In the genomic region with DNA sequence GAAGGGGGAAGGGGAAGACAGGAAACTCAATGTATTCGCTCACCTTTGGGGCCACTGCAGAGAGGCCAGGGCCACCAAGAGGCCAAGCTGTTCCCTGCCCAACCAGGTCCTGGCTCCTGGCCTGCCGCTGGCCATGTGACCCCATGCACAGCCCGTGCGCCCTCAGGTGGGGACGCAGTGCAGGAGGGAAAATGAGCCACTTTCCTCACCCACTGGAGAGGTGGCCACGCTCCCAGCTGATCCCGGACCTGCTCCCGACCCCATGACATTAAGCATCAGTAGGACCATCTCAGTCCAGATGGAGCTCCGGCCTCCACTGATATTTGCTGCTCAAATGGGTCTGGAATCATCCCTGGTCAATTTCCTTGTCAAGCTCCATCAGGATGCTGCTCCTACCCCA, we compare ENCODE assay signal across 26 cellular contexts.
"Had no signal": no experiment of that assay in that cellular context is flagged by ENCODE, and none has a peak within 500 bp of the region (broad histone marks: within the 10 kb centered on the region; RNA-seq: fewer than 3 reads in every experiment).

No MANE protein-coding gene starts in this region.

- H3K4me1 Mint-ChIP-seq: immature natural killer cell; mesothelial cell of epicardium; naive B cell; natural killer cell; stimulated activated effector memory CD8-positive, alpha-beta T cell treated with anti-CD3 and anti-CD28 coated beads, Interleukin-12 subunit alpha, Interleukin-12 subunit beta, amount 100 ng/mL, for 72 hours; stimulated activated naive CD8-positive, alpha-beta T cell treated with anti-CD3 and anti-CD28 coated beads, Interleukin-15, amount 100 ng/mL, for 72 hours had no signal

- H3K36me3 Mint-ChIP-seq: immature natural killer cell; mesothelial cell of epicardium; naive B cell; natural killer cell; neural progenitor cell; stimulated activated effector memory CD8-positive, alpha-beta T cell treated with anti-CD3 and anti-CD28 coated beads, Interleukin-12 subunit alpha, Interleukin-12 subunit beta, amount 100 ng/mL, for 72 hours; type B pancreatic cell had no signal

- DNase-seq: hypothalamus; immature natural killer cell; kidney; left ventricle myocardium inferior; mesendoderm; naive B cell; natural killer cell; nephron progenitor cell; retina; right cardiac atrium; small intestine; spleen; stimulated activated CD4-positive, alpha-beta T cell treated with anti-CD3 and anti-CD28 coated beads, Interleukin-4, amount 100 ng/mL, for 24 hours; stimulated activated naive CD4-positive, alpha-beta T cell; stimulated activated naive CD8-positive, alpha-beta T cell treated with anti-CD3 and anti-CD28 coated beads, Interleukin-15, amount 100 ng/mL, for 72 hours; substantia nigra had no signal

- H3K27me3 ChIP-seq: ovary, spleen, tibial nerve, vagina had no signal

- H3K4me1 ChIP-seq: prostate gland, spleen, vagina had no signal

- H3K4me3 ChIP-seq: left ventricle myocardium inferior, lung, neural progenitor cell, ovary, prostate gland, spleen, tibial nerve, vagina had no signal

- ATAC-seq: natural killer cell; right cardiac atrium; sciatic nerve; stimulated activated effector memory CD8-positive, alpha-beta T cell treated with anti-CD3 and anti-CD28 coated beads, Interleukin-12 subunit alpha, Interleukin-12 subunit beta, amount 100 ng/mL, for 72 hours; stimulated activated naive CD8-positive, alpha-beta T cell treated with anti-CD3 and anti-CD28 coated beads, Interleukin-15, amount 100 ng/mL, for 72 hours had no signal

- H3K27ac Mint-ChIP-seq: immature natural killer cell; mesothelial cell of epicardium; natural killer cell; nephron progenitor cell; neural progenitor cell; stimulated activated effector memory CD8-positive, alpha-beta T cell treated with anti-CD3 and anti-CD28 coated beads, Interleukin-12 subunit alpha, Interleukin-12 subunit beta, amount 100 ng/mL, for 72 hours; type B pancreatic cell had no signal

- H3K4me3 Mint-ChIP-seq: immature natural killer cell; mesothelial cell of epicardium; natural killer cell; nephron progenitor cell; neural progenitor cell; stimulated activated effector memory CD8-positive, alpha-beta T cell treated with anti-CD3 and anti-CD28 coated beads, Interleukin-12 subunit alpha, Interleukin-12 subunit beta, amount 100 ng/mL, for 72 hours; stimulated activated naive CD8-positive, alpha-beta T cell treated with anti-CD3 and anti-CD28 coated beads, Interleukin-15, amount 100 ng/mL, for 72 hours; type B pancreatic cell had no signal

- H3K9me3 ChIP-seq: left ventricle myocardium inferior, ovary, prostate gland, spleen, tibial nerve, vagina had no signal

- H3K9me3 Mint-ChIP-seq: mesothelial cell of epicardium; natural killer cell; nephron progenitor cell; neural progenitor cell; stimulated activated effector memory CD8-positive, alpha-beta T cell treated with anti-CD3 and anti-CD28 coated beads, Interleukin-12 subunit alpha, Interleukin-12 subunit beta, amount 100 ng/mL, for 72 hours; stimulated activated naive CD8-positive, alpha-beta T cell treated with anti-CD3 and anti-CD28 coated beads, Interleukin-15, amount 100 ng/mL, for 72 hours; type B pancreatic cell had no signal

- H3K36me3 ChIP-seq: neural progenitor cell, ovary, prostate gland, vagina had no signal

- H3K27ac ChIP-seq: left ventricle myocardium inferior, neural progenitor cell, ovary, prostate gland, spleen, vagina had no signal
